19 cellular contexts compared by ENCODE assay signal in genomic region chr14:35594616-35595015, GRCh38.
DNase-seq lines count a peak whose midpoint lies in the region; ATAC-seq, FAIRE-seq and TF ChIP-seq lines count a peak whose summit lies in the region.
"Had no signal": no experiment of that assay in that cellular context is flagged by ENCODE, and none has a peak within 500 bp of the region (broad histone marks: within the 10 kb centered on the region; RNA-seq: fewer than 3 reads in every experiment).

No MANE protein-coding gene starts in this region.

- no peak for ATAC-seq in HG02759 (IDR thresholded peaks at IDR 0.05; ENCODE audit: unreplicated experiment)
- ATAC-seq: A549, GM23338, HCT116 had no signal

- H3K27me3 ChIP-seq in breast epithelium, result no peaks in the 10 kb centered on the region
- H3K27me3 ChIP-seq: BLaER1 had no signal

- H3K36me3 ChIP-seq in breast epithelium, result peaks cover 4% of the 10 kb centered on the region

- no peaks in the 10 kb centered on the region for H3K4me1 Mint-ChIP-seq in MCF 10A (ENCODE audit: insufficient read depth, unreplicated experiment)
- H3K4me1 Mint-ChIP-seq: CD14-positive monocyte, GM23338 had no signal

- no peak for FAIRE-seq in D721Med (lab: Jason Lieb, UNC)
- FAIRE-seq: H54 had no signal

- TF ChIP-seq CTCF in MCF 10A (IDR thresholded peaks at IDR 0.05; ENCODE audit: unreplicated experiment), result no peak
- TF ChIP-seq CTCF in breast epithelium (IDR thresholded peaks at IDR 0.05), result no peak
- TF ChIP-seq CTCF in cardiac fibroblast (IDR thresholded peaks at IDR 0.05; ENCODE audit: low read depth, low read length), result no peak
- no peak for TF ChIP-seq CTCF in fibroblast of pulmonary artery (IDR thresholded peaks at IDR 0.05; ENCODE audit: low read length, missing control alignments)
- no peak for TF ChIP-seq CTCF in D721Med (IDR thresholded peaks at IDR 0.05; ENCODE audit: insufficient read depth, missing control alignments)

- no TSS peak for BruUV-seq in MCF 10A (replicated peaks; lab: Mats Ljungman, UMichigan)

- H3K9me3 Mint-ChIP-seq in MCF 10A (ENCODE audit: unreplicated experiment), result no peaks in the 10 kb centered on the region
- H3K9me3 Mint-ChIP-seq: GM23338, HFFc6 had no signal

- POLR2A ChIA-PET in MCF 10A (lab: Yijun Ruan, JAX), result interaction anchor here (0.7 kb wide), 1 partner anchor 159 kb away, joined by 4 read pairs; no protein-coding TSS in a partner anchor

- no peak for TF ChIP-seq POLR2A in breast epithelium (IDR thresholded peaks at IDR 0.05)

- H3K27ac ChIP-seq in breast epithelium, result no peak overlapping the region
- H3K27ac ChIP-seq: 22Rv1, A549, BLaER1 had no signal

- no peak overlapping the region for H3K4me3 Mint-ChIP-seq in MCF 10A (ENCODE audit: unreplicated experiment)
- H3K4me3 Mint-ChIP-seq: CD14-positive monocyte; CD4-positive, alpha-beta memory T cell; GM23338; HFFc6 had no signal

- H3K4me1 ChIP-seq in breast epithelium, result no peaks in the 10 kb centered on the region
- H3K4me1 ChIP-seq: BLaER1 had no signal

- DNase-seq in MCF 10A (ENCODE audit: unreplicated experiment) (no peak), breast epithelium (ENCODE audit: low spot score in 2 of 2) (no peak), cardiac fibroblast (ENCODE audit: low read depth in 2 of 2) (peak; percentile 1 to 5), fibroblast of pulmonary artery (ENCODE audit: low read depth) (peak; percentile 30), D721Med (ENCODE audit: insufficient read length, low spot score) (no peak), inferior parietal cortex (ENCODE audit: extremely low spot score) (no peak)
- DNase-seq: AML-193; CD4-positive, alpha-beta memory T cell; DMS79 treated with DMSO at 0.1 percent for 48 hours; GF-D8; HFFc6 had no signal

- intact Hi-C loops in MCF 10A (cut with micrococcal nuclease) (no loop called here), breast epithelium (cut with DNase I; ENCODE audit: low total_unique reads) (no loop called here)

- H3K27me3 Mint-ChIP-seq in MCF 10A (ENCODE audit: insufficient read depth, unreplicated experiment), result no peaks in the 10 kb centered on the region
- H3K27me3 Mint-ChIP-seq: CD4-positive, alpha-beta memory T cell had no signal

- no peaks in the 10 kb centered on the region for H3K9me3 ChIP-seq in breast epithelium
- H3K9me3 ChIP-seq: A549 had no signal

- CTCF ChIA-PET in MCF 10A (lab: Yijun Ruan, JAX), result no interaction called here

- H3K4me3 ChIP-seq in breast epithelium (no peak overlapping the region), cardiac fibroblast (replicated peaks in 1 of 2; ENCODE audit: low read depth in 2 of 2, low read length in 2 of 2) (no peak overlapping the region), fibroblast of pulmonary artery (replicated peaks; ENCODE audit: low read depth, low read length) (no peak overlapping the region)
- H3K4me3 ChIP-seq: A549, BLaER1, GM23338 had no signal

- H3K27ac Mint-ChIP-seq in MCF 10A (ENCODE audit: low read depth, unreplicated experiment), result peak overlapping the region; percentile 15
- H3K27ac Mint-ChIP-seq: CD14-positive monocyte; CD4-positive, alpha-beta memory T cell; GM23338; HFFc6 had no signal

- H3K36me3 Mint-ChIP-seq in MCF 10A (ENCODE audit: insufficient read depth, unreplicated experiment), result peaks cover 24% of the 10 kb centered on the region

Comparison
In these comparisons a context has a peak if more than half of its experiments do, and no peak if none do; other contexts are left out.
1. DNase-seq: peak in cardiac fibroblast (2 of 2) and fibroblast of pulmonary artery (single experiment); none in MCF 10A (single experiment), breast epithelium (0 of 2), D721Med (single experiment) and inferior parietal cortex (single experiment).